ENCODE assay signal across 7 cellular contexts in the genomic region with DNA sequence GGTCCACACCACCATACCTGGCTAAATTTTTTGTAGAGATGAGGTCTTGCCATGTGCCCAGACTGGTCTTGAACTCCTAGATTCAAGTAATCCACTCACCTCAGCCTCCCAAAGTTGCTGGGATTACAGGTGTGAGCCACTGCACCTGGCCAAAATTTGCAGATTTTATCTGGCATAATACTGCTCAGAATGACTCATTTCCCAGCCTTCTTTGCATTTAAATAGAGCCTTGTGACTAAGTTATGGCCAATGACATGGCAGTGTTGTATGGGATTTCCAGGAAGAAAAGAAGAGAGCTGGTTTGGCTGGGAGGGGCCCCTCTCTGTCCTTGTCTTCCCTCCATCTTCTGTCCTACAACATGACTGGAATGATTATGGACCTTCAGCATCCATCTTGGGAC.
"Had no signal": no experiment of that assay in that cellular context is flagged by ENCODE, and none has a peak within 500 bp of the region (broad histone marks: within the 10 kb centered on the region; RNA-seq: fewer than 3 reads in every experiment).

No MANE protein-coding gene starts in this region.

- ATAC-seq: GM23338 had no signal

- H3K4me2 ChIP-seq: GM23338 had no signal

- H3K4me3 ChIP-seq: GM23338 had no signal

- H2AFZ ChIP-seq: GM23338 had no signal

- DNase-seq: H9, HCEC 1CT, IMR-90 had no signal

- FAIRE-seq: H1, H54, HTR-8/SVneo had no signal
